ENCODE assay signal across 9 cellular contexts in the genomic region with DNA sequence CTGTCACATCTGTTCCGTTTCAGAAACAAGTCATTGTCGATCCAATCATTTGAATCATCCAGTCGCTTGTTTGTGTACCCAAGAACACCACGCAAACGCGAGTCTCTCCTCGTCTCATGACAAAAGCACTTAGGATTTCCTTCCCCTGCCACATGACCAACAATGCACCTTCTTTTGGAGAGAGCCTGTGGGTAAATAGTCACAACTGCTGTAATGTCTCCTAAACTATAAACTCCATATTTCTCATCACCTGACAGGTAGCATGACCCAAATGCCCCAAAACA.
"Had no signal": no experiment of that assay in that cellular context is flagged by ENCODE, and none has a peak within 500 bp of the region (broad histone marks: within the 10 kb centered on the region; RNA-seq: fewer than 3 reads in every experiment).

No MANE protein-coding gene starts in this region.

- H3K4me3 ChIP-seq: psoas muscle, right lobe of liver, suprapubic skin had no signal

- H3K9me3 ChIP-seq: psoas muscle, right lobe of liver, suprapubic skin had no signal

- H3K27ac ChIP-seq: psoas muscle, right lobe of liver, suprapubic skin had no signal

- H3K36me3 ChIP-seq: right lobe of liver, suprapubic skin had no signal

- H3K4me1 ChIP-seq: psoas muscle, right lobe of liver, suprapubic skin had no signal

- H3K27me3 ChIP-seq: right lobe of liver, suprapubic skin had no signal

- ATAC-seq: psoas muscle, right lobe of liver had no signal

- DNase-seq: activated CD4-positive, alpha-beta T cell treated with anti-CD3 and anti-CD28 coated beads, Interleukin-2, amount 50 U/mL, for 1 hour; activated naive CD4-positive, alpha-beta T cell; activated naive CD8-positive, alpha-beta T cell treated with anti-CD3 and anti-CD28 coated beads, Interleukin-2, amount 10 ng/mL, durations not matched to agents 7 days and 5 days; activated T-cell treated with anti-CD3 and anti-CD28 coated beads for 4 hours; occipital lobe; psoas muscle; right lobe of liver; T-helper 9 cell had no signal
